ENCODE assay signal across 2 cellular contexts in genomic region chr1:167821356-167821685, GRCh38.
TF ChIP-seq lines count a peak whose summit lies in the region.

No MANE protein-coding gene starts in this region.

TF ChIP-seq in IMR-90, 13 proteins besides CTCF, POLR2A, EP300 and RAD21:
- no peak for TF ChIP-seq SMC3 (IDR thresholded peaks at IDR 0.05; ENCODE audit: low read depth, low read length)
- TF ChIP-seq RFX5 (IDR thresholded peaks at IDR 0.05; ENCODE audit: low read depth, low read length) = no peak
- no peak for TF ChIP-seq FOS (IDR thresholded peaks at IDR 0.05; ENCODE audit: low read depth, low read length)
- no peak for TF ChIP-seq MXI1 (IDR thresholded peaks at IDR 0.05; ENCODE audit: borderline replicate concordance, low read depth, low read length)
- TF ChIP-seq CHD1 (IDR thresholded peaks at IDR 0.05; ENCODE audit: low read depth, low read length) = no peak
- TF ChIP-seq RCOR1 (IDR thresholded peaks at IDR 0.05; ENCODE audit: insufficient replicate concordance, low read length) = no peak
- TF ChIP-seq BHLHE40 (IDR thresholded peaks at IDR 0.05; ENCODE audit: low read depth, low read length) = no peak
- TF ChIP-seq ELK1 (IDR thresholded peaks at IDR 0.05; ENCODE audit: borderline replicate concordance, low read depth, low read length) = no peak
- no peak for TF ChIP-seq USF2 (IDR thresholded peaks at IDR 0.05; ENCODE audit: low read depth, low read length)
- TF ChIP-seq CEBPB (IDR thresholded peaks at IDR 0.05; ENCODE audit: low read depth, low read length) = no peak
- TF ChIP-seq MAZ (IDR thresholded peaks at IDR 0.05; ENCODE audit: borderline replicate concordance, low read depth, low read length) = no peak
- no peak for TF ChIP-seq MAFK (IDR thresholded peaks at IDR 0.05; ENCODE audit: low read depth, low read length)
- no peak for TF ChIP-seq NFE2L2 (IDR thresholded peaks at IDR 0.05; ENCODE audit: low read depth, low read length)

TF ChIP-seq in WTC11, 78 proteins besides CTCF, POLR2A, EP300 and RAD21:
- TF ChIP-seq PRDM15 (CRISPR knock-in tag; IDR thresholded peaks at IDR 0.05) (no peak), ZMAT4 (CRISPR knock-in tag; IDR thresholded peaks at IDR 0.05) (no peak), NFYB (CRISPR knock-in tag; conservative IDR thresholded peaks at IDR 0.05; ENCODE audit: low read depth) (no peak), ESRRA (CRISPR knock-in tag; IDR thresholded peaks at IDR 0.05; ENCODE audit: borderline replicate concordance) (no peak), EMX1 (CRISPR knock-in tag; IDR thresholded peaks at IDR 0.05) (no peak), STAT6 (CRISPR knock-in tag; conservative IDR thresholded peaks at IDR 0.05; ENCODE audit: low read depth) (no peak), CBFB (CRISPR knock-in tag; IDR thresholded peaks at IDR 0.05; ENCODE audit: low read depth) (no peak), IRF1 (CRISPR knock-in tag; IDR thresholded peaks at IDR 0.05) (no peak), CREM (CRISPR knock-in tag; IDR thresholded peaks at IDR 0.05) (no peak), ZNF317 (CRISPR knock-in tag; IDR thresholded peaks at IDR 0.05; ENCODE audit: borderline replicate concordance, low read depth) (no peak), JAZF1 (CRISPR knock-in tag; IDR thresholded peaks at IDR 0.05) (no peak), TEAD4 (CRISPR knock-in tag; IDR thresholded peaks at IDR 0.05) (no peak), MXD4 (CRISPR knock-in tag; IDR thresholded peaks at IDR 0.05; ENCODE audit: borderline replicate concordance) (no peak), NR2C2 (CRISPR knock-in tag; IDR thresholded peaks at IDR 0.05) (no peak), MLX (CRISPR knock-in tag; IDR thresholded peaks at IDR 0.05) (no peak)
TF ChIP-seq in WTC11: peak in this region for 0.
